In the genomic region with DNA sequence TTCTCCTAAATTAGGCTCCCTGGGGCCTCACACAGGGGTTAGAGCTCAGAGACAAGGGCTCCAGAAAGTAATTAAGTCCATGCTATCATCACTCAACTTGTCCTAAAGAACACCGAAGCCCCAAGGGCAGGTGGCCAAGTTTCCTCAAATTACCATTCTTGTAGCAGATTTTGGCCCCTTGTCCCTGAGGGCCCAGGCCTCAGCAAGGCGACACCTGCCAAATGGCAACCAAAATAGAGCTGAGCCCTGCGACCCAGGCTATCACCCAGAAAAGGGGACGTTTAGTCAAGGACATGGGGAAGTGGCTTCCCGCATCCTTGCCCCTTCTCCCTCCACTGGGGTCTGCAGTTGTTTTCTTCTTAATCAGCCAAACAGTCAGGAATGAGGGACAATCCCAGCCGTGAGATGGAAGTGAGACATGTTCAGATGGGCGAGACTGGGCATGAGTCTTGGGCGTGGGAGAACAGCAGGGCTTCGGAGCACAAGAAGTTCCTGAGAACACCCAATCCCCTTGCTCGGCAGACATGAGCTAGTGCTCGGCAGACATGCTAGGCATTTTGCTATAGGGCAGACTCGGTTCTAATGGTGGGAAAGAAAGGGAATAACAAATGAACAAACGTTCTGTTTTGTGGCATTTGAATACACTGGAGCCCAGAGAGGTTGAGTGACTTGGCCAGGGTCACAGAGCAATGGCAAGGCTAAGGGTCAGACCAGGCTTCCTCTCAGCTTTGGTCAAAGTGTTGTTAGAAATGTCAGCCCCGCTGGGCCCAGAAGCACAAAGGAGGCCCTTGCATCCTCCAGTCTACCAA, we compare ENCODE assay signal across 16 cellular contexts. TPM values are rescaled to one million over a fixed set of nuclear protein-coding genes. Genes with fewer than 3 reads are reported as not detected.
"Had no signal": no experiment of that assay in that cellular context is flagged by ENCODE, and none has a peak within 500 bp of the region (broad histone marks: within the 10 kb centered on the region; RNA-seq: fewer than 3 reads in every experiment).

No MANE protein-coding gene starts in this region.

- H3K9ac ChIP-seq: neural progenitor cell, parathyroid adenoma had no signal

- H3K27ac ChIP-seq: hepatocyte, neural progenitor cell, parathyroid adenoma, upper lobe of left lung had no signal

- H3K36me3 ChIP-seq: neural progenitor cell, right atrium auricular region, upper lobe of left lung had no signal

- DNase-seq: activated CD4-positive, alpha-beta T cell treated with anti-CD3 and anti-CD28 coated beads, Interleukin-2, amount 50 U/mL, for 4 hours; activated naive CD8-positive, alpha-beta T cell treated with anti-CD3 and anti-CD28 coated beads, Interleukin-2, amount 10 ng/mL, durations not matched to agents 7 days and 5 days; aorta; SIG-M5; stimulated activated CD4-positive, alpha-beta T cell treated with anti-CD3 and anti-CD28 coated beads, Interleukin-2, amount 100 ng/mL, for 24 hours; stimulated activated naive B cell treated with anti-CD40 and anti-IgM and Interleukin-4, amounts not matched to agents 10 μg/mL and 1 μg/mL and 100 μg/mL, for 72 hours; substantia nigra; T-helper 2 cell; upper lobe of left lung had no signal

- H3K4me2 ChIP-seq: hepatocyte, neural progenitor cell had no signal

- H3K79me2 ChIP-seq: hepatocyte, parathyroid adenoma had no signal

- H3K4me3 Mint-ChIP-seq: activated naive CD8-positive, alpha-beta T cell treated with anti-CD3 and anti-CD28 coated beads, Interleukin-2, amount 10 ng/mL, durations not matched to agents 7 days and 5 days; neural progenitor cell; stimulated activated naive B cell treated with anti-CD40 and anti-IgM and Interleukin-4, amounts not matched to agents 10 μg/mL and 1 μg/mL and 100 μg/mL, for 72 hours had no signal

- H3K27ac Mint-ChIP-seq: activated naive CD8-positive, alpha-beta T cell treated with anti-CD3 and anti-CD28 coated beads, Interleukin-2, amount 10 ng/mL, durations not matched to agents 7 days and 5 days; neural progenitor cell; stimulated activated naive B cell treated with anti-CD40 and anti-IgM and Interleukin-4, amounts not matched to agents 10 μg/mL and 1 μg/mL and 100 μg/mL, for 72 hours had no signal

- H3K4me1 Mint-ChIP-seq: activated naive CD8-positive, alpha-beta T cell treated with anti-CD3 and anti-CD28 coated beads, Interleukin-2, amount 10 ng/mL, durations not matched to agents 7 days and 5 days; stimulated activated naive B cell treated with anti-CD40 and anti-IgM and Interleukin-4, amounts not matched to agents 10 μg/mL and 1 μg/mL and 100 μg/mL, for 72 hours had no signal

- H3K36me3 Mint-ChIP-seq: activated naive CD8-positive, alpha-beta T cell treated with anti-CD3 and anti-CD28 coated beads, Interleukin-2, amount 10 ng/mL, durations not matched to agents 7 days and 5 days; neural progenitor cell; stimulated activated naive B cell treated with anti-CD40 and anti-IgM and Interleukin-4, amounts not matched to agents 10 μg/mL and 1 μg/mL and 100 μg/mL, for 72 hours had no signal

- H2AFZ ChIP-seq: hepatocyte, neural progenitor cell, parathyroid adenoma had no signal

- H3K9me3 Mint-ChIP-seq: activated naive CD8-positive, alpha-beta T cell treated with anti-CD3 and anti-CD28 coated beads, Interleukin-2, amount 10 ng/mL, durations not matched to agents 7 days and 5 days; neural progenitor cell; stimulated activated naive B cell treated with anti-CD40 and anti-IgM and Interleukin-4, amounts not matched to agents 10 μg/mL and 1 μg/mL and 100 μg/mL, for 72 hours had no signal

- ATAC-seq: activated CD4-positive, CD25-positive, alpha-beta regulatory T cell treated with anti-CD3 and anti-CD28 coated beads, Interleukin-2, amount 50 U/mL, for 24 hours; stimulated activated naive B cell treated with anti-CD40 and anti-IgM and Interleukin-4, amounts not matched to agents 10 μg/mL and 1 μg/mL and 100 μg/mL, for 72 hours had no signal

- H3K4me3 ChIP-seq: hepatocyte, neural progenitor cell, right atrium auricular region, upper lobe of left lung had no signal

- H3K9me3 ChIP-seq: right atrium auricular region, upper lobe of left lung had no signal

- H3K4me1 ChIP-seq: neural progenitor cell, parathyroid adenoma, upper lobe of left lung had no signal

- H3K27me3 Mint-ChIP-seq: activated naive CD8-positive, alpha-beta T cell treated with anti-CD3 and anti-CD28 coated beads, Interleukin-2, amount 10 ng/mL, durations not matched to agents 7 days and 5 days; stimulated activated naive B cell treated with anti-CD40 and anti-IgM and Interleukin-4, amounts not matched to agents 10 μg/mL and 1 μg/mL and 100 μg/mL, for 72 hours had no signal

- H3K27me3 ChIP-seq: hepatocyte, neural progenitor cell, right atrium auricular region, upper lobe of left lung had no signal

RNA-seq across cellular contexts. Expression of gene SSUH2, which starts 47.7 kb away (rescaled TPM):
- total RNA-seq: activated naive CD8-positive, alpha-beta T cell treated with anti-CD3 and anti-CD28 coated beads, Interleukin-2, amount 10 ng/mL, durations not matched to agents 7 days and 5 days; fibroblast of lung; lung microvascular endothelial cell had no signal
